Comparison of ENCODE assay signal across 1 cellular context in genomic region chr9:88721528-88722279, GRCh38.
TF ChIP-seq lines count a peak whose summit lies in the region.

No MANE protein-coding gene starts in this region.

TF ChIP-seq in K562, 482 proteins besides CTCF, POLR2A, EP300 and RAD21 (continued from another document and continues in another):
- TF ChIP-seq DLX4 (CRISPR knock-in tag; IDR thresholded peaks at IDR 0.05) (no peak), NCOA1 (IDR thresholded peaks at IDR 0.05; ENCODE audit: low read depth) (no peak), MXD1 (CRISPR knock-in tag; IDR thresholded peaks at IDR 0.05; ENCODE audit: borderline replicate concordance, poor library complexity, severe bottlenecking) (no peak), KDM5B (IDR thresholded peaks at IDR 0.05; ENCODE audit: insufficient replicate concordance, low read depth, low read length) (no peak), TRIM25 (IDR thresholded peaks at IDR 0.05; ENCODE audit: borderline replicate concordance) (no peak), TOE1 (IDR thresholded peaks at IDR 0.05; ENCODE audit: borderline replicate concordance) (no peak), TOE1 (CRISPR knock-in tag; IDR thresholded peaks at IDR 0.05; ENCODE audit: borderline replicate concordance, low read depth) (no peak), NFE2 (IDR thresholded peaks at IDR 0.05; ENCODE audit: low read depth) (no peak), FOXA1 (IDR thresholded peaks at IDR 0.05; ENCODE audit: borderline replicate concordance) (no peak), RBM17 (IDR thresholded peaks at IDR 0.05; ENCODE audit: borderline replicate concordance, low read depth, low read length) (no peak), ZNF592 (IDR thresholded peaks at IDR 0.05) (peak; percentile 67; the same call in 1 of the 2 replicates), CAMTA2 (CRISPR knock-in tag; conservative IDR thresholded peaks at IDR 0.05) (no peak), ZNF639 (CRISPR knock-in tag; conservative IDR thresholded peaks at IDR 0.05 in 1 of 2, IDR thresholded peaks at IDR 0.05 in 1 of 2) (peak in 1 of 2 experiments; percentile 93; a peak in 2 of 4 replicates), GABPA (tag; conservative IDR thresholded peaks at IDR 0.05; ENCODE audit: low read depth) (no peak), GATAD2A (IDR thresholded peaks at IDR 0.05) (no peak), NR4A1 (CRISPR knock-in tag; IDR thresholded peaks at IDR 0.05) (no peak), NR4A1 (tag; IDR thresholded peaks at IDR 0.05) (peak; percentile 93), SMAD1 (IDR thresholded peaks at IDR 0.05; ENCODE audit: low read depth, low read length, partially characterized antibody) (no peak), NR0B1 (IDR thresholded peaks at IDR 0.05; ENCODE audit: partially characterized antibody) (no peak), ZNF121 (CRISPR knock-in tag; conservative IDR thresholded peaks at IDR 0.05) (no peak), ZBTB33 (CRISPR knock-in tag; IDR thresholded peaks at IDR 0.05) (no peak), ASH1L (IDR thresholded peaks at IDR 0.05; ENCODE audit: borderline replicate concordance, low read depth, partially characterized antibody) (no peak), KLF6 (CRISPR knock-in tag; IDR thresholded peaks at IDR 0.05; ENCODE audit: borderline replicate concordance) (peak; percentile 60; the same call in 1 of the 2 replicates), KLF10 (CRISPR knock-in tag; IDR thresholded peaks at IDR 0.05) (no peak), DIDO1 (tag; IDR thresholded peaks at IDR 0.05; ENCODE audit: low read depth) (0 out of 2 replicates have a peak, but pooled peaks have one; percentile 70), ZNF79 (CRISPR knock-in tag; IDR thresholded peaks at IDR 0.05; ENCODE audit: low read depth) (no peak), MAX (CRISPR knock-in tag; IDR thresholded peaks at IDR 0.05) (no peak), TEAD1 (CRISPR knock-in tag; IDR thresholded peaks at IDR 0.05) (peak in 1 of 2 experiments; percentile 49; a peak in 1 of 4 replicates), MBD1 (CRISPR knock-in tag; IDR thresholded peaks at IDR 0.05) (no peak), TCF3 (CRISPR knock-in tag; IDR thresholded peaks at IDR 0.05) (no peak), PML (IDR thresholded peaks at IDR 0.05; ENCODE audit: low read length) (no peak), ZNF165 (CRISPR knock-in tag; IDR thresholded peaks at IDR 0.05; ENCODE audit: borderline replicate concordance) (no peak), RUNX1 (IDR thresholded peaks at IDR 0.05; ENCODE audit: low read depth) (no peak), ZNF512 (tag; IDR thresholded peaks at IDR 0.05) (no peak), MAZ (CRISPR knock-in tag; conservative IDR thresholded peaks at IDR 0.05 in 1 of 2, IDR thresholded peaks at IDR 0.05 in 1 of 2) (no peak), NR2C1 (IDR thresholded peaks at IDR 0.05) (no peak), NR2C1 (tag; IDR thresholded peaks at IDR 0.05) (peak; percentile 73), ZNF263 (CRISPR knock-in tag; IDR thresholded peaks at IDR 0.05; ENCODE audit: borderline replicate concordance) (no peak), ESRRA (IDR thresholded peaks at IDR 0.05; ENCODE audit: borderline replicate concordance, low read depth) (no peak), KLF16 (IDR thresholded peaks at IDR 0.05) (no peak), CEBPG (CRISPR knock-in tag; IDR thresholded peaks at IDR 0.05) (no peak), CEBPG (tag; conservative IDR thresholded peaks at IDR 0.05 in 1 of 2, IDR thresholded peaks at IDR 0.05 in 1 of 2) (no peak)
